9 cellular contexts compared by ENCODE assay signal in genomic region chr2:172200495-172201085, GRCh38.
A peak's percentile ranks its signal among the peaks of the same experiment; 100 is the strongest.
DNase-seq lines count a peak whose midpoint lies in the region; ATAC-seq and TF ChIP-seq lines count a peak whose summit lies in the region.
"Had no signal": no experiment of that assay in that cellular context is flagged by ENCODE, and none has a peak within 500 bp of the region (broad histone marks: within the 10 kb centered on the region; RNA-seq: fewer than 3 reads in every experiment).

No MANE protein-coding gene starts in this region.

- H3K36me3 ChIP-seq in NT2/D1 (ENCODE audit: insufficient read depth, insufficient read length, low read length): no peaks in the 10 kb centered on the region
- H3K36me3 ChIP-seq in smooth muscle cell (ENCODE audit: low read depth): no peaks in the 10 kb centered on the region

- H3K27me3 Mint-ChIP-seq in activated naive CD8-positive, alpha-beta T cell treated with anti-CD3 and anti-CD28 coated beads, Interleukin-2, amount 50 U/mL, for 24 hours: peaks cover 8% of the 10 kb centered on the region
- H3K27me3 Mint-ChIP-seq in activated naive CD8-positive, alpha-beta T cell treated with anti-CD3 and anti-CD28 coated beads for 36 hours: peaks cover 3% of the 10 kb centered on the region
- H3K27me3 Mint-ChIP-seq in activated T-helper 2 cell treated with anti-CD3 and anti-CD28 coated beads, Interferon-gamma antibody, Interleukin-2, Interleukin-4, amounts not matched to agents 10 μg/mL and 5 μg/mL and 100 μg/mL, durations not matched to agents 14 hours and 24 hours and 36 hours (ENCODE audit: low read depth): peaks cover 3% of the 10 kb centered on the region

- TF ChIP-seq POLR2A in erythroblast (IDR thresholded peaks at IDR 0.05; ENCODE audit: low read length): no peak

- no peak overlapping the region for H3K4me2 ChIP-seq in smooth muscle cell

- 90% methylated on average over 2 of the region's 2 CpGs for WGBS in smooth muscle cell (ENCODE audit: low lambda C conversion rate)

- H3K9ac ChIP-seq in NT2/D1 (ENCODE audit: insufficient read length, low read depth): no peak overlapping the region
- H3K9ac ChIP-seq in smooth muscle cell (ENCODE audit: low read depth): no peak overlapping the region

- no peak overlapping the region for H2AFZ ChIP-seq in smooth muscle cell (ENCODE audit: low read depth)

- DNase-seq in activated naive CD8-positive, alpha-beta T cell treated with anti-CD3 and anti-CD28 coated beads, Interleukin-2, amount 50 U/mL, for 24 hours: peak; percentile 29
- DNase-seq in activated naive CD8-positive, alpha-beta T cell treated with anti-CD3 and anti-CD28 coated beads for 36 hours: no peak
- peak; percentile 30 for DNase-seq in NT2/D1 (ENCODE audit: low read depth, low spot score)
- peak; percentile 22 to 34 for DNase-seq in erythroblast (lab: John Stamatoyannopoulos, UW)
- DNase-seq in smooth muscle cell (lab: John Stamatoyannopoulos, UW; ENCODE audit: unreplicated experiment): no peak
- DNase-seq in activated T-helper 2 cell treated with anti-CD3 and anti-CD28 coated beads, Interferon-gamma antibody, Interleukin-2, Interleukin-4, amounts not matched to agents 10 μg/mL and 5 μg/mL and 100 μg/mL, durations not matched to agents 14 hours and 24 hours and 36 hours (ENCODE audit: low spot score): no peak
- DNase-seq in retina: no peak

- H4K20me1 ChIP-seq in smooth muscle cell (ENCODE audit: low read depth): no peaks in the 10 kb centered on the region

- intact Hi-C loops in activated T-helper 2 cell treated with anti-CD3 and anti-CD28 coated beads, Interferon-gamma antibody, Interleukin-2, Interleukin-4, amounts not matched to agents 10 μg/mL and 5 μg/mL and 100 μg/mL, durations not matched to agents 14 hours and 24 hours and 36 hours (cut with micrococcal nuclease): no loop called here

- no peaks in the 10 kb centered on the region for H3F3A ChIP-seq in smooth muscle cell (ENCODE audit: low read depth)

- ATAC-seq in activated naive CD8-positive, alpha-beta T cell treated with anti-CD3 and anti-CD28 coated beads, Interleukin-2, amount 50 U/mL, for 24 hours: no peak
- no peak for ATAC-seq in GM19467 (IDR thresholded peaks at IDR 0.05; ENCODE audit: unreplicated experiment)

- H3K4me1 ChIP-seq in NT2/D1 (ENCODE audit: insufficient read depth, insufficient read length) (peaks cover 5% of the 10 kb centered on the region), smooth muscle cell (ENCODE audit: low read depth) (no peaks in the 10 kb centered on the region)

- peak; percentile 29 for TF ChIP-seq CTCF in smooth muscle cell (IDR thresholded peaks at IDR 0.05; ENCODE audit: borderline replicate concordance, insufficient read depth, poor library complexity, severe bottlenecking)

- H3K79me2 ChIP-seq in smooth muscle cell (ENCODE audit: low read depth): no peaks in the 10 kb centered on the region

- H3K36me3 Mint-ChIP-seq in activated naive CD8-positive, alpha-beta T cell treated with anti-CD3 and anti-CD28 coated beads, Interleukin-2, amount 50 U/mL, for 24 hours (ENCODE audit: low read depth): peaks cover 2% of the 10 kb centered on the region
- H3K36me3 Mint-ChIP-seq in activated naive CD8-positive, alpha-beta T cell treated with anti-CD3 and anti-CD28 coated beads for 36 hours: peaks cover 3% of the 10 kb centered on the region
- H3K36me3 Mint-ChIP-seq in activated T-helper 2 cell treated with anti-CD3 and anti-CD28 coated beads, Interferon-gamma antibody, Interleukin-2, Interleukin-4, amounts not matched to agents 10 μg/mL and 5 μg/mL and 100 μg/mL, durations not matched to agents 14 hours and 24 hours and 36 hours (ENCODE audit: low read depth): no peaks in the 10 kb centered on the region

- no peak overlapping the region for H3K27ac Mint-ChIP-seq in activated naive CD8-positive, alpha-beta T cell treated with anti-CD3 and anti-CD28 coated beads, Interleukin-2, amount 50 U/mL, for 24 hours
- H3K27ac Mint-ChIP-seq in activated naive CD8-positive, alpha-beta T cell treated with anti-CD3 and anti-CD28 coated beads for 36 hours: no peak overlapping the region
- H3K27ac Mint-ChIP-seq in activated T-helper 2 cell treated with anti-CD3 and anti-CD28 coated beads, Interferon-gamma antibody, Interleukin-2, Interleukin-4, amounts not matched to agents 10 μg/mL and 5 μg/mL and 100 μg/mL, durations not matched to agents 14 hours and 24 hours and 36 hours: no peak overlapping the region

- no peak overlapping the region for H3K27ac ChIP-seq in smooth muscle cell (ENCODE audit: low read depth)
- H3K27ac ChIP-seq: SK-N-MC had no signal

- H3K9me3 ChIP-seq in NT2/D1 (ENCODE audit: insufficient read depth, low read length) (peaks cover 37% of the 10 kb centered on the region), smooth muscle cell (replicated peaks; ENCODE audit: low read depth) (no peaks in the 10 kb centered on the region)

- H3K9me3 Mint-ChIP-seq in activated naive CD8-positive, alpha-beta T cell treated with anti-CD3 and anti-CD28 coated beads, Interleukin-2, amount 50 U/mL, for 24 hours: peaks cover 16% of the 10 kb centered on the region
- peaks cover 11% of the 10 kb centered on the region for H3K9me3 Mint-ChIP-seq in activated naive CD8-positive, alpha-beta T cell treated with anti-CD3 and anti-CD28 coated beads for 36 hours
- H3K9me3 Mint-ChIP-seq in activated T-helper 2 cell treated with anti-CD3 and anti-CD28 coated beads, Interferon-gamma antibody, Interleukin-2, Interleukin-4, amounts not matched to agents 10 μg/mL and 5 μg/mL and 100 μg/mL, durations not matched to agents 14 hours and 24 hours and 36 hours: peaks cover 18% of the 10 kb centered on the region

- H3K27me3 ChIP-seq in NT2/D1 (ENCODE audit: insufficient read depth, insufficient read length) (no peaks in the 10 kb centered on the region), smooth muscle cell (ENCODE audit: low read depth) (no peaks in the 10 kb centered on the region)

- H3K4me3 Mint-ChIP-seq in activated naive CD8-positive, alpha-beta T cell treated with anti-CD3 and anti-CD28 coated beads, Interleukin-2, amount 50 U/mL, for 24 hours: no peak overlapping the region
- no peak overlapping the region for H3K4me3 Mint-ChIP-seq in activated naive CD8-positive, alpha-beta T cell treated with anti-CD3 and anti-CD28 coated beads for 36 hours
- no peak overlapping the region for H3K4me3 Mint-ChIP-seq in activated T-helper 2 cell treated with anti-CD3 and anti-CD28 coated beads, Interferon-gamma antibody, Interleukin-2, Interleukin-4, amounts not matched to agents 10 μg/mL and 5 μg/mL and 100 μg/mL, durations not matched to agents 14 hours and 24 hours and 36 hours (ENCODE audit: low read depth)

- no peak overlapping the region for H3K4me3 ChIP-seq in NT2/D1 (ENCODE audit: insufficient read length, low read depth)
- no peak overlapping the region for H3K4me3 ChIP-seq in smooth muscle cell
- H3K4me3 ChIP-seq: SK-N-MC had no signal

- H3K4me1 Mint-ChIP-seq in activated naive CD8-positive, alpha-beta T cell treated with anti-CD3 and anti-CD28 coated beads, Interleukin-2, amount 50 U/mL, for 24 hours: peaks cover 11% of the 10 kb centered on the region
- peaks cover 8% of the 10 kb centered on the region for H3K4me1 Mint-ChIP-seq in activated naive CD8-positive, alpha-beta T cell treated with anti-CD3 and anti-CD28 coated beads for 36 hours
- H3K4me1 Mint-ChIP-seq in activated T-helper 2 cell treated with anti-CD3 and anti-CD28 coated beads, Interferon-gamma antibody, Interleukin-2, Interleukin-4, amounts not matched to agents 10 μg/mL and 5 μg/mL and 100 μg/mL, durations not matched to agents 14 hours and 24 hours and 36 hours (ENCODE audit: low read depth): peaks cover 2% of the 10 kb centered on the region

Comparison
In these comparisons a context has a peak if more than half of its experiments do, and no peak if none do; other contexts are left out.
1. DNase-seq: peak in activated naive CD8-positive, alpha-beta T cell treated with anti-CD3 and anti-CD28 coated beads, Interleukin-2, amount 50 U/mL, for 24 hours (single experiment), NT2/D1 (single experiment) and erythroblast (2 of 2); none in activated naive CD8-positive, alpha-beta T cell treated with anti-CD3 and anti-CD28 coated beads for 36 hours (single experiment), smooth muscle cell (single experiment), activated T-helper 2 cell treated with anti-CD3 and anti-CD28 coated beads, Interferon-gamma antibody, Interleukin-2, Interleukin-4, amounts not matched to agents 10 μg/mL and 5 μg/mL and 100 μg/mL, durations not matched to agents 14 hours and 24 hours and 36 hours (single experiment) and retina (single experiment).